ENCODE assay signal across 18 cellular contexts in genomic region chr22:46948411-46949144, GRCh38.
"Had no signal": no experiment of that assay in that cellular context is flagged by ENCODE, and none has a peak within 500 bp of the region (broad histone marks: within the 10 kb centered on the region; RNA-seq: fewer than 3 reads in every experiment).

No MANE protein-coding gene starts in this region.

- H3K27ac ChIP-seq: foreskin keratinocyte, psoas muscle, right lobe of liver, suprapubic skin, tibial artery, upper lobe of right lung had no signal

- H3K27me3 Mint-ChIP-seq: naive thymus-derived CD4-positive, alpha-beta T cell had no signal

- H3K4me3 Mint-ChIP-seq: endodermal cell; stimulated activated effector memory CD8-positive, alpha-beta T cell treated with anti-CD3 and anti-CD28 coated beads, Interleukin-12 subunit alpha, Interleukin-12 subunit beta, amount 100 ng/mL, for 72 hours had no signal

- H3K4me1 ChIP-seq: foreskin keratinocyte, psoas muscle, right lobe of liver, suprapubic skin, tibial artery, upper lobe of right lung had no signal

- H3K27me3 ChIP-seq: foreskin keratinocyte, right lobe of liver, suprapubic skin, tibial artery, upper lobe of right lung had no signal

- ATAC-seq: foreskin keratinocyte; naive thymus-derived CD4-positive, alpha-beta T cell; psoas muscle; right lobe of liver; stimulated activated effector memory CD8-positive, alpha-beta T cell treated with anti-CD3 and anti-CD28 coated beads, Interleukin-12 subunit alpha, Interleukin-12 subunit beta, amount 100 ng/mL, for 72 hours; stimulated activated naive CD8-positive, alpha-beta T cell treated with anti-CD3 and anti-CD28 coated beads, Interleukin-15, Interleukin-2, amounts not matched to agents 100 U/mL and 50 U/mL, for 24 hours; upper lobe of right lung had no signal

- H3K4me3 ChIP-seq: psoas muscle, right lobe of liver, suprapubic skin, tibial artery, upper lobe of right lung had no signal

- DNase-seq: cerebellar nuclear complex; dermis blood vessel endothelial cell; endodermal cell; erythroblast; foreskin keratinocyte; mesendoderm; naive thymus-derived CD4-positive, alpha-beta T cell; occipital lobe; psoas muscle; retina; right lobe of liver; stimulated activated CD4-positive, alpha-beta T cell treated with anti-CD3 and anti-CD28 coated beads, Interleukin-4, amount 100 ng/mL, for 1 hour; stimulated activated CD8-positive, alpha-beta memory T cell treated with anti-CD3 and anti-CD28 coated beads, Interleukin-4, amount 100 ng/mL, for 48 hours; stimulated activated naive CD8-positive, alpha-beta T cell treated with anti-CD3 and anti-CD28 coated beads, Interleukin-15, Interleukin-2, amounts not matched to agents 100 U/mL and 50 U/mL, for 24 hours; tibial artery; upper lobe of right lung had no signal

- H3K9me3 ChIP-seq: psoas muscle, right lobe of liver, suprapubic skin, tibial artery, upper lobe of right lung had no signal

- H3K36me3 ChIP-seq: right lobe of liver, upper lobe of right lung had no signal

- H3K9me3 Mint-ChIP-seq: naive thymus-derived CD4-positive, alpha-beta T cell; stimulated activated effector memory CD8-positive, alpha-beta T cell treated with anti-CD3 and anti-CD28 coated beads, Interleukin-12 subunit alpha, Interleukin-12 subunit beta, amount 100 ng/mL, for 72 hours had no signal
